ENCODE assay signal across 17 cellular contexts in the genomic region with DNA sequence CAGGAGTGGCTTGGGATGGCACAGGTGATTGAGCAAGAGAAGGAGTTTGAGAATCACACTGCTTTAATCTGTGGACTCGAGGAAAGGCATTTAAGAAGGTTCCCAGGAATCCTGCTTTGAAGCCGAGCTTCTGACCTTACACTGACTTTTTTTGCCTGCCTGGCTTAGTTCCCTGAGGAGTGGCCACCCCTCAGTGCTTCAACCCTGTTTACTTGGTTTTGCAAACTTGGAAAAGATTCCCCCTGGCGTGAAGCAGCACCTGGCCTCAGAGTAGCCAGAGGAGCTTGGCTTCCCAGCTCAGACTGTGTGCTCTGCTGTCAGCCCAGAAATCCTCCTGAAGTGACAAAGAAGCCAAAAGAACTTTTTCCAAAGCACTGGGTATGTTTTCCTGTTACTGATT.
"Had no signal": no experiment of that assay in that cellular context is flagged by ENCODE, and none has a peak within 500 bp of the region (broad histone marks: within the 10 kb centered on the region; RNA-seq: fewer than 3 reads in every experiment).

No MANE protein-coding gene starts in this region.

- H3K9me3 ChIP-seq: sigmoid colon, spleen, tibial nerve had no signal

- DNase-seq: activated CD4-positive, alpha-beta T cell treated with anti-CD3 and anti-CD28 coated beads for 36 hours; activated CD4-positive, alpha-beta T cell treated with anti-CD3 and anti-CD28 coated beads, Interleukin-2, amount 50 U/mL, for 48 hours; activated naive CD4-positive, alpha-beta T cell treated with Interleukin-2 at 50 U/mL for 16 hours; aorta; brain microvascular endothelial cell; erythroblast; foreskin melanocyte; glutamatergic neuron; hippocampal formation; midbrain; sigmoid colon; spleen; stimulated activated naive CD4-positive, alpha-beta T cell; T-helper 2 cell had no signal

- H3K36me3 ChIP-seq: neural progenitor cell had no signal

- H3K4me1 Mint-ChIP-seq: activated CD4-positive, alpha-beta T cell treated with anti-CD3 and anti-CD28 coated beads for 36 hours had no signal

- H3K27ac ChIP-seq: brain microvascular endothelial cell, coronary artery, neural progenitor cell, spleen had no signal

- H3K9ac ChIP-seq: neural progenitor cell had no signal

- H3K27me3 Mint-ChIP-seq: activated CD4-positive, alpha-beta T cell treated with anti-CD3 and anti-CD28 coated beads for 36 hours had no signal

- H3K4me3 ChIP-seq: coronary artery, neural progenitor cell, sigmoid colon, spleen, tibial nerve had no signal

- H3K9me3 Mint-ChIP-seq: neural progenitor cell had no signal

- ATAC-seq: activated CD4-positive, alpha-beta T cell treated with anti-CD3 and anti-CD28 coated beads for 36 hours had no signal

- H3K4me3 Mint-ChIP-seq: activated CD4-positive, alpha-beta T cell treated with anti-CD3 and anti-CD28 coated beads for 36 hours; neural progenitor cell had no signal

- H3K27ac Mint-ChIP-seq: neural progenitor cell had no signal

- H3K4me1 ChIP-seq: neural progenitor cell, sigmoid colon, spleen had no signal

- H3K27me3 ChIP-seq: brain microvascular endothelial cell, neural progenitor cell, sigmoid colon, spleen, tibial nerve had no signal
